7 cellular contexts compared by ENCODE assay signal in the genomic region with DNA sequence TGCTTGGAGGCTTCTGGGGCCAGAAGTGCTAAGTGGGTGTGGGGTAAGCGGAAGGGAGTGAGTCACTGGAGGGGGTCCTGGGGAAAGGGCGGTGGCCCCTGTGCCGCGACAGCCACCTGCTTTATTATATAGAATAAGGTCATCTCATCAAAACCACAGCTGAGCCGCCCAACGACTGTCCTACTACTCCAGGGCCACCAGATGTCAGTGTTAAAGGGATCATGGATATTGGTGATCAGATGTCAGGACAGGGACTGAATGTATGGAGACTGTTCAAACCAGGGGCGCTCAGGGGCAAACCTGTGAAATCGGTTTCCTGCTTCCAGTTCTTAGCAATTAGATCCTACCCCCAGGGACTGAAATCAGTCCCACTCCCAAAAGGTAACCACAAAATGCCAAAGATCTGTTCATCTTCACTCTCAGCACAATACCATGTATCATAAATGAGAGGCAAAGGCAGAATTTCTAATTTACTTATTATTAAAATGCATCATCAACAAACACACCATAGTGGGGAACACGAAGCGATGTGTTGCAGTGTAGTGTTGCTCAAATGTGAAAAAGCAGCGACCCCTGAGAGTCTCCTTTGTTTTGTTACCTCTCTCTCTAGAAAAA. TPM values are rescaled to one million over a fixed set of nuclear protein-coding genes. Genes with fewer than 3 reads are reported as not detected.
DNase-seq lines count a peak whose midpoint lies in the region; ATAC-seq, FAIRE-seq and TF ChIP-seq lines count a peak whose summit lies in the region.

No MANE protein-coding gene starts in this region.

- H2AFZ ChIP-seq in neural cell (ENCODE audit: low read depth, low read length): no peak overlapping the region

- TF ChIP-seq RAD21 in neural cell (conservative IDR thresholded peaks at IDR 0.05): peak; percentile 40

- no peak overlapping the region for H3K27ac ChIP-seq in neural cell (ENCODE audit: low read length)

- no peaks in the 10 kb centered on the region for H4K20me1 ChIP-seq in neural cell (ENCODE audit: insufficient read depth)

- H3K4me3 Mint-ChIP-seq in endothelial cell (ENCODE audit: unreplicated experiment): no peak overlapping the region
- no peak overlapping the region for H3K4me3 Mint-ChIP-seq in T-cell

- H3K9me2 ChIP-seq in neural cell (ENCODE audit: insufficient read depth, low read length): no peaks in the 10 kb centered on the region

- peak; percentile 79 for DNase-seq in ELF-1 (ENCODE audit: low read depth, low spot score)
- DNase-seq in HPDE6-E6E7 (ENCODE audit: extremely low spot score): peak; percentile 23
- DNase-seq in RCC 7860 (ENCODE audit: low spot score): peak; percentile 37
- peak; percentile 54 for DNase-seq in endothelial cell (ENCODE audit: low spot score)
- DNase-seq in T-cell: no peak

- no peak for FAIRE-seq in RCC 7860 (lab: Jason Lieb, UNC)

- H3K9ac ChIP-seq in neural cell (ENCODE audit: low read length): no peak overlapping the region

- TF ChIP-seq EP300 in neural cell (conservative IDR thresholded peaks at IDR 0.05; ENCODE audit: poor library complexity, severe bottlenecking): no peak

- peaks cover 4% of the 10 kb centered on the region for H3K4me1 Mint-ChIP-seq in endothelial cell (ENCODE audit: unreplicated experiment)
- no peaks in the 10 kb centered on the region for H3K4me1 Mint-ChIP-seq in T-cell

- no peaks in the 10 kb centered on the region for H3K79me2 ChIP-seq in neural cell (replicated peaks; ENCODE audit: insufficient read depth, low read length)

- no peaks in the 10 kb centered on the region for H3K27me3 ChIP-seq in neural cell (ENCODE audit: insufficient read depth, low read depth, low read length)

- POLR2A ChIA-PET in T-cell (lab: Charles Lee): no interaction called here

- ATAC-seq in HG02623 (IDR thresholded peaks at IDR 0.05; ENCODE audit: unreplicated experiment) (no peak), T-cell (replicated peaks in 1 of 4) (no peak)

- H3K4me3 ChIP-seq in neural cell (ENCODE audit: low read length): no peak overlapping the region

- H3K4me2 ChIP-seq in neural cell (ENCODE audit: low read length): no peak overlapping the region

- TF ChIP-seq CTCF in endothelial cell (IDR thresholded peaks at IDR 0.05; ENCODE audit: unreplicated experiment) (no peak), neural cell (IDR thresholded peaks at IDR 0.05; ENCODE audit: poor library complexity, severe bottlenecking) (peak; percentile 50)

- H3K36me3 ChIP-seq in neural cell (ENCODE audit: insufficient read depth, low read length): no peaks in the 10 kb centered on the region

- H3K9me3 Mint-ChIP-seq in endothelial cell (ENCODE audit: unreplicated experiment): no peaks in the 10 kb centered on the region
- H3K9me3 Mint-ChIP-seq in T-cell: no peaks in the 10 kb centered on the region

- H3K9me3 ChIP-seq in neural cell (ENCODE audit: low read length): no peaks in the 10 kb centered on the region

- H3F3A ChIP-seq in neural cell (ENCODE audit: insufficient read depth, low read length, poor library complexity, severe bottlenecking): no peaks in the 10 kb centered on the region

- CTCF ChIA-PET in T-cell (lab: Charles Lee): no interaction called here

- no peak overlapping the region for H3K27ac Mint-ChIP-seq in endothelial cell (ENCODE audit: unreplicated experiment)
- H3K27ac Mint-ChIP-seq in T-cell: no peak overlapping the region

- H3K36me3 Mint-ChIP-seq in endothelial cell (ENCODE audit: low read depth, unreplicated experiment): peaks cover 5% of the 10 kb centered on the region
- H3K36me3 Mint-ChIP-seq in T-cell: peaks cover 1% of the 10 kb centered on the region

- H3K27me3 Mint-ChIP-seq in endothelial cell (ENCODE audit: unreplicated experiment) (peaks cover 2% of the 10 kb centered on the region), T-cell (no peaks in the 10 kb centered on the region)

TF ChIP-seq in neural cell, 6 proteins besides CTCF, POLR2A, EP300 and RAD21:
- TF ChIP-seq EZH2 (IDR thresholded peaks at IDR 0.05; ENCODE audit: borderline replicate concordance, insufficient read depth, low read length, poor library complexity, severe bottlenecking) (no peak), SMC3 (conservative IDR thresholded peaks at IDR 0.05; ENCODE audit: poor library complexity) (peak; percentile 45)

RNA-seq across cellular contexts. Expression of gene ARL11, which starts 24.5 kb away (rescaled TPM):
- 1.4 TPM for total RNA-seq in endothelial cell (ENCODE audit: unreplicated experiment)
- polyA plus RNA-seq in neural cell: not detected in 2 replicates
- polyA minus RNA-seq in neural cell: not detected in 2 replicates
- 1 to 10 TPM in 2 of 5 donors, under 1 TPM in 3; 0.12 to 1.9 (median 0.53) TPM for total RNA-seq in T-cell

RNA-seq across cellular contexts. Expression of gene EBPL, which starts 38.5 kb away (rescaled TPM):
- total RNA-seq in endothelial cell (ENCODE audit: unreplicated experiment) (59.0 TPM), T-cell (10 to 100 TPM; 15.7 to 32.3 (median 22.7) TPM)
- polyA plus RNA-seq in neural cell: 38.2 and 41.2 TPM in 2 replicates
- polyA minus RNA-seq in neural cell: 12.7 and 16.2 TPM in 2 replicates

Comparison
In these comparisons a context has a peak if more than half of its experiments do, and no peak if none do; other contexts are left out.
1. DNase-seq: peak in ELF-1 (single experiment), HPDE6-E6E7 (single experiment), RCC 7860 (single experiment) and endothelial cell (single experiment); none in T-cell (0 of 34).